In the genomic region with DNA sequence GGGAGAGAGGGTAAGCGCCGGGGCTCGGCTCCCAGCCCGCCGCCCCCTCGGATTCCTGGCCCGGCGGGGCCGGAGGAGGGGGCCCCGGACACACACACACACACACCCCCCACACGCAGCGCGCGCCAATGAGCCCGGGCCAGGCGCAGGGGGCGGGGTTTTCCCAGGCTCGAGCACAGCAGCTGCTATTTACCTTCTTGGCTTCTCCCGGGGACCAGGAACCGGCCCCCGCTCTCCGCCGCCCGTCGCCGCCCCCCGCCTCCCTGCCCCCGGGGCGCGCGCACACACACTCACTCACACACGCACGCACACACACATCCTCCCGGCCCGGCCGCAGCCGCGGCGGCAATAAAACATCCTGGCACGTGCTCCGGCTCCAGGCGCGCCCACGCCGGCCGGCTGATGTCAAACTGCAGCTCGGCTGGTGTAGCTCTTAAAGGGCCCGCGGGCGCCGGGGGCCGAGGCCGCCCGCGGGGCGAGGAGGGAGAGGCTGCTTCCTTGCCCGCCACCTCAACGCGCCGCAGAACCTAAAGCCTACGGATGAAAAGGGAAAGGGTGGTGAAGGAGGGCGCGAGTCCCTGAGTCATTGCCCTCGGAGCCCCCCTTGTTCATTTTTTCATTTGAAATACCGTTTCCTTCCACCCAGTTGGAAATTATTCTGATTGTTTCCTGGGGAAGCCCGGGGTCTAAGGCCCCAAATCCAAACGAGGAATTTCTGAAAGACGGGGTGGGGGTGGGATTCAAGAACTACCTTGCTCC, we compare ENCODE assay signal across 8 cellular contexts. TPM values are rescaled to one million over a fixed set of nuclear protein-coding genes. Genes with fewer than 3 reads are reported as not detected.
DNase-seq lines count a peak whose midpoint lies in the region; ATAC-seq, FAIRE-seq and TF ChIP-seq lines count a peak whose summit lies in the region.

No MANE protein-coding gene starts in this region.

- H3K79me2 ChIP-seq in MM.1S (ENCODE audit: low read length) = 0 out of 2 replicates have a peak, but pooled peaks cover 6% of the 10 kb centered on the region

- ATAC-seq in gastroesophageal sphincter = peak; percentile 73

- H3K4me3 Mint-ChIP-seq in activated naive CD4-positive, alpha-beta T cell treated with anti-CD3 and anti-CD28 coated beads, Interleukin-2, amount 10 ng/mL, durations not matched to agents 7 days and 5 days = peak overlapping the region; percentile 83

- H3K36me3 Mint-ChIP-seq in activated naive CD4-positive, alpha-beta T cell treated with anti-CD3 and anti-CD28 coated beads, Interleukin-2, amount 10 ng/mL, durations not matched to agents 7 days and 5 days = peaks cover 24% of the 10 kb centered on the region

- peaks cover 56% of the 10 kb centered on the region for H3K4me1 ChIP-seq in MM.1S (ENCODE audit: low read length)
- H3K4me1 ChIP-seq in SJCRH30 = peaks cover 45% of the 10 kb centered on the region
- peaks cover 2 to 85% (median 37%) of the 10 kb centered on the region in 3 donors for H3K4me1 ChIP-seq in gastroesophageal sphincter
- H3K4me1 ChIP-seq in testis = peaks cover 49% of the 10 kb centered on the region

- peak overlapping the region; percentile 88 for H3K27ac ChIP-seq in MM.1S (ENCODE audit: low read length)
- peak overlapping the region; percentile 99 for H3K27ac ChIP-seq in SJCRH30
- peak overlapping the region; percentile 66 to 98 (median 93) for H3K27ac ChIP-seq in gastroesophageal sphincter
- peak overlapping the region; percentile 87 to 93 for H3K27ac ChIP-seq in testis

- no peaks in the 10 kb centered on the region for H3K9me3 Mint-ChIP-seq in activated naive CD4-positive, alpha-beta T cell treated with anti-CD3 and anti-CD28 coated beads, Interleukin-2, amount 10 ng/mL, durations not matched to agents 7 days and 5 days

- H4K20me1 ChIP-seq in MM.1S (ENCODE audit: insufficient read depth, low read length) = no peaks in the 10 kb centered on the region

- H3K27ac Mint-ChIP-seq in activated naive CD4-positive, alpha-beta T cell treated with anti-CD3 and anti-CD28 coated beads, Interleukin-2, amount 10 ng/mL, durations not matched to agents 7 days and 5 days = peak overlapping the region; percentile 79

- WGBS in gastroesophageal sphincter (ENCODE audit: low coverage in 1 of 2), 2 donors = 0% methylated on average over 6 to 11 of the region's 68 CpGs
- WGBS in testis, 2 donors = 0 to 1% methylated on average over 20 to 66 of the region's 68 CpGs

- peak overlapping the region; percentile 75 for H3K9ac ChIP-seq in MM.1S (ENCODE audit: low read length)

- CTCF ChIA-PET in activated naive CD4-positive, alpha-beta T cell treated with anti-CD3 and anti-CD28 coated beads, Interleukin-2, amount 10 ng/mL, durations not matched to agents 7 days and 5 days (lab: Charles Lee) = interaction anchor here (2.3 kb wide), 1 partner anchor 181 kb away, joined by 7 read pairs; no protein-coding TSS in a partner anchor

- peak overlapping the region; percentile 72 for H3K4me3 ChIP-seq in MM.1S (ENCODE audit: low read length)
- H3K4me3 ChIP-seq in SJCRH30 = peak overlapping the region; percentile 67
- H3K4me3 ChIP-seq in gastroesophageal sphincter = peak overlapping the region; percentile 42 to 70
- peak overlapping the region; percentile 57 to 73 for H3K4me3 ChIP-seq in testis

- H3K27me3 Mint-ChIP-seq in activated naive CD4-positive, alpha-beta T cell treated with anti-CD3 and anti-CD28 coated beads, Interleukin-2, amount 10 ng/mL, durations not matched to agents 7 days and 5 days = peaks cover 90% of the 10 kb centered on the region

- peak overlapping the region; percentile 85 for H3K4me2 ChIP-seq in MM.1S (ENCODE audit: low read depth, low read length)

- DNase-seq in Daoy (ENCODE audit: low read depth) (peak; percentile 99), H54 (ENCODE audit: insufficient read length, low spot score) (peak; percentile 97), MM.1S (peak; percentile 99), SJCRH30 (peak; percentile 95 to 96), occipital lobe (lab: John Stamatoyannopoulos, UW) (peak; percentile 73), testis (peak; percentile 94)
- DNase-seq in activated naive CD4-positive, alpha-beta T cell treated with anti-CD3 and anti-CD28 coated beads, Interleukin-2, amount 10 ng/mL, durations not matched to agents 7 days and 5 days = peak; percentile 87

- peaks cover 81% of the 10 kb centered on the region for H3K4me1 Mint-ChIP-seq in activated naive CD4-positive, alpha-beta T cell treated with anti-CD3 and anti-CD28 coated beads, Interleukin-2, amount 10 ng/mL, durations not matched to agents 7 days and 5 days

- peaks cover 3% of the 10 kb centered on the region; the same call in 1 of the 2 replicates for H3K27me3 ChIP-seq in MM.1S (replicated peaks; ENCODE audit: insufficient read depth, low read length)
- no peaks in the 10 kb centered on the region for H3K27me3 ChIP-seq in SJCRH30
- H3K27me3 ChIP-seq in gastroesophageal sphincter = no peaks in the 10 kb centered on the region
- no peaks in the 10 kb centered on the region for H3K27me3 ChIP-seq in testis

- TF ChIP-seq CTCF in MM.1S (IDR thresholded peaks at IDR 0.05; ENCODE audit: low read length) (no peak), gastroesophageal sphincter (IDR thresholded peaks at IDR 0.05) (peak in 1 of 4 experiments; percentile 3), testis (IDR thresholded peaks at IDR 0.05) (no peak)

- no peaks in the 10 kb centered on the region for H3K9me2 ChIP-seq in MM.1S (replicated peaks; ENCODE audit: insufficient read depth, low read length)

- H2AFZ ChIP-seq in MM.1S (ENCODE audit: low read length) = peak overlapping the region; percentile 63

- intact Hi-C loops in testis (cut with DNase I; ENCODE audit: low total_unique reads) = loop anchor here (5.0 kb wide), 1 partner anchor 137 kb away; no protein-coding TSS in a partner anchor

- TF ChIP-seq EP300 in gastroesophageal sphincter (IDR thresholded peaks at IDR 0.05) = no peak

- H3K36me3 ChIP-seq in MM.1S (replicated peaks; ENCODE audit: insufficient read depth, low read length) (no peaks in the 10 kb centered on the region), SJCRH30 (no peaks in the 10 kb centered on the region), gastroesophageal sphincter (no peaks in the 10 kb centered on the region), testis (ENCODE audit: low read depth, missing control alignments) (no peaks in the 10 kb centered on the region)

- TF ChIP-seq POLR2A in H54 (IDR thresholded peaks at IDR 0.05; ENCODE audit: low read depth, low read length) = no peak
- peak; percentile 43 to 60 for TF ChIP-seq POLR2A in gastroesophageal sphincter (IDR thresholded peaks at IDR 0.05)
- no peak for TF ChIP-seq POLR2A in testis (IDR thresholded peaks at IDR 0.05)

- no peaks in the 10 kb centered on the region for H3K9me3 ChIP-seq in MM.1S (replicated peaks; ENCODE audit: insufficient read depth, low read length)
- H3K9me3 ChIP-seq in SJCRH30 (replicated peaks) = no peaks in the 10 kb centered on the region
- no peaks in the 10 kb centered on the region for H3K9me3 ChIP-seq in gastroesophageal sphincter
- H3K9me3 ChIP-seq in testis = no peaks in the 10 kb centered on the region

- FAIRE-seq in H54 (lab: Jason Lieb, UNC) = no peak

- peaks cover 92% of the 10 kb centered on the region for H3F3A ChIP-seq in MM.1S (ENCODE audit: insufficient read depth, low read length)

RNA-seq across cellular contexts. Expression of gene HES1, which starts 1.0 kb away (rescaled TPM):
- total RNA-seq in Daoy (2014; rRNA removed; shearing (Covaris generic)) = 88.3 and 97.8 TPM in 2 replicates
- 18.7 and 21.6 TPM in 2 replicates for total RNA-seq in SJCRH30 (2014; rRNA removed; shearing (Covaris generic))
- 10 to 100 TPM in 3 of 4 donors, 1 to 10 TPM in 1; 9.6 to 31.5 (median 15.4) TPM for total RNA-seq in gastroesophageal sphincter
- 13.6 TPM for total RNA-seq in occipital lobe
- 10 to 100 TPM; 38.9 to 41.1 TPM for total RNA-seq in testis
- polyA plus RNA-seq in testis (ENCODE audit: insufficient read depth, low read depth, low replicate concordance) = 17.5 TPM

Comparison
In these comparisons a context has a peak if more than half of its experiments do, and no peak if none do; other contexts are left out.
1. Peak in every context shown above with its lines: DNase-seq, ATAC-seq, H3K4me3 ChIP-seq and H3K27ac ChIP-seq.
2. POLR2A ChIP-seq: peak in gastroesophageal sphincter (2 of 2); none in H54 (single experiment) and testis (single experiment).